ENCODE assay signal across 23 cellular contexts in genomic region chr5:154538492-154538891, GRCh38.
"Had no signal": no experiment of that assay in that cellular context is flagged by ENCODE, and none has a peak within 500 bp of the region (broad histone marks: within the 10 kb centered on the region; RNA-seq: fewer than 3 reads in every experiment).

No MANE protein-coding gene starts in this region.

- DNase-seq: Karpas-422, KG1, MG63, NCI-H1092, NCI-H1105 treated with DMSO at 0.1 percent for 48 hours, NCI-H1417 treated with DMSO at 0.1 percent for 48 hours, NCI-H146, NCI-H1694 treated with DMSO at 0.1 percent for 48 hours, NCI-H2029, NCI-H2081 treated with DMSO at 0.1 percent for 48 hours, NCI-H2171, NCI-H226, NCI-H446, NCI-H510A, NCI-H524 treated with DMSO at 0.1 percent for 48 hours, NCI-H69, NCI-H774, PC-3, SHP77, SJCRH30 had no signal

- H3K4me1 ChIP-seq: SJCRH30 had no signal

- ATAC-seq: Panc1, PC-3 had no signal

- H3K9me3 ChIP-seq: MG63, SJCRH30 had no signal

- H3K36me3 ChIP-seq: MG63, SJCRH30 had no signal

- H3K4me3 ChIP-seq: MG63, SJCRH30, SK-N-MC had no signal

- H3K27ac ChIP-seq: RWPE1, SJCRH30, SK-N-MC had no signal
